In genomic region chr14:84399296-84399910, GRCh38 we compare ENCODE assay signal across 36 cellular contexts.
"Had no signal": no experiment of that assay in that cellular context is flagged by ENCODE, and none has a peak within 500 bp of the region (broad histone marks: within the 10 kb centered on the region; RNA-seq: fewer than 3 reads in every experiment).

No MANE protein-coding gene starts in this region.

- H3K36me3 ChIP-seq: adrenal gland, brain microvascular endothelial cell, breast epithelium had no signal

- FAIRE-seq: astrocyte, TTC549 had no signal

- H3K27ac ChIP-seq: adrenal gland, body of pancreas, brain microvascular endothelial cell, breast epithelium, VCaP had no signal

- H3K27ac Mint-ChIP-seq: activated B cell treated with CpG ODN at 0.5 μM for 24 hours; activated CD4-positive, alpha-beta memory T cell treated with anti-CD3 and anti-CD28 coated beads for 36 hours; activated CD4-positive, alpha-beta T cell treated with anti-CD3 and anti-CD28 coated beads, Interleukin-2, amount 10 ng/mL, durations not matched to agents 24 days and 14 days; activated CD8-positive, alpha-beta T cell treated with anti-CD3 and anti-CD28 coated beads for 36 hours; activated naive CD4-positive, alpha-beta T cell treated with anti-CD3 and anti-CD28 coated beads for 36 hours; activated naive CD4-positive, alpha-beta T cell treated with anti-CD3 and anti-CD28 coated beads, Interleukin-2, amount 50 U/mL, for 72 hours; activated naive CD8-positive, alpha-beta T cell treated with anti-CD3 and anti-CD28 coated beads for 36 hours; activated T-cell treated with anti-CD3 and anti-CD28 coated beads, Interleukin-2, amount 50 U/mL, for 72 hours; activated T-helper 1 cell treated with anti-CD3 and anti-CD28 coated beads, Interleukin-12 subunit alpha, Interleukin-12 subunit beta, Interleukin-2, Interleukin-4 antibody, amounts not matched to agents 30 ng/mL and 10 ng/mL and 1 ng/mL, durations not matched to agents 14 hours and 24 hours and 36 hours; activated T-helper 17 cell treated with anti-CD3 and anti-CD28 coated beads, Interleukin-2, amount 50 U/mL, for 72 hours; T-helper 1 cell treated with Interleukin-12 subunit alpha and Interleukin-12 subunit beta and Interleukin-4 antibody, amounts not matched to agents 30 μg/mL and 1 μg/mL, for 36 hours; T-helper 2 cell treated with Interferon-gamma antibody and Interleukin-4, amounts not matched to agents 5 μg/mL and 100 μg/mL, for 36 hours had no signal

- DNase-seq: activated B cell treated with CpG ODN at 0.5 μM for 24 hours; activated CD4-positive, alpha-beta memory T cell treated with anti-CD3 and anti-CD28 coated beads for 36 hours; activated CD4-positive, alpha-beta T cell treated with anti-CD3 and anti-CD28 coated beads for 4 hours; activated CD4-positive, alpha-beta T cell treated with anti-CD3 and anti-CD28 coated beads, Interleukin-2, amount 10 ng/mL, durations not matched to agents 24 days and 14 days; activated CD4-positive, alpha-beta T cell treated with anti-CD3 and anti-CD28 coated beads, Interleukin-2, amount 50 U/mL, for 1 hour; activated CD4-positive, alpha-beta T cell treated with anti-CD3 and anti-CD28 coated beads, Interleukin-2, amount 50 U/mL, for 4 hours; activated CD4-positive, CD25-positive, alpha-beta regulatory T cell treated with anti-CD3 and anti-CD28 coated beads, Interleukin-2, amount 50 U/mL, for 72 hours; activated CD8-positive, alpha-beta memory T cell treated with anti-CD3 and anti-CD28 coated beads, Interleukin-2, amount 50 U/mL, for 4 hours; activated CD8-positive, alpha-beta T cell treated with anti-CD3 and anti-CD28 coated beads for 36 hours; activated effector memory CD4-positive, alpha-beta T cell treated with anti-CD3 and anti-CD28 coated beads, Interleukin-2, amount 50 U/mL, for 16 hours; activated naive CD4-positive, alpha-beta T cell; activated naive CD4-positive, alpha-beta T cell treated with anti-CD3 and anti-CD28 coated beads for 36 hours; activated naive CD4-positive, alpha-beta T cell treated with anti-CD3 and anti-CD28 coated beads, Interleukin-2, amount 50 U/mL, for 16 hours; activated naive CD8-positive, alpha-beta T cell treated with anti-CD3 and anti-CD28 coated beads for 36 hours; activated T-cell treated with anti-CD3 and anti-CD28 coated beads for 4 hours; activated T-cell treated with anti-CD3 and anti-CD28 coated beads, Interleukin-2, amount 50 U/mL, for 1 hour; activated T-cell treated with anti-CD3 and anti-CD28 coated beads, Interleukin-2, amount 50 U/mL, for 4 hours; activated T-cell treated with anti-CD3 and anti-CD28 coated beads, Interleukin-2, amount 50 U/mL, for 72 hours; adrenal gland; amniotic stem cell; body of pancreas; brain microvascular endothelial cell; central memory CD4-positive, alpha-beta T cell; SW 1271; T-helper 1 cell; T-helper 2 cell; T-helper 9 cell had no signal

- H3K27me3 Mint-ChIP-seq: activated B cell treated with CpG ODN at 0.5 μM for 24 hours; activated CD4-positive, alpha-beta memory T cell treated with anti-CD3 and anti-CD28 coated beads for 36 hours; activated CD4-positive, alpha-beta T cell treated with anti-CD3 and anti-CD28 coated beads, Interleukin-2, amount 10 ng/mL, durations not matched to agents 24 days and 14 days; activated CD8-positive, alpha-beta T cell treated with anti-CD3 and anti-CD28 coated beads for 36 hours; activated naive CD8-positive, alpha-beta T cell treated with anti-CD3 and anti-CD28 coated beads for 36 hours; activated T-helper 17 cell treated with anti-CD3 and anti-CD28 coated beads, Interleukin-2, amount 50 U/mL, for 72 hours had no signal

- H3K4me3 Mint-ChIP-seq: activated B cell treated with CpG ODN at 0.5 μM for 24 hours; activated CD4-positive, alpha-beta memory T cell treated with anti-CD3 and anti-CD28 coated beads for 36 hours; activated CD4-positive, alpha-beta T cell treated with anti-CD3 and anti-CD28 coated beads, Interleukin-2, amount 10 ng/mL, durations not matched to agents 24 days and 14 days; activated CD8-positive, alpha-beta T cell treated with anti-CD3 and anti-CD28 coated beads for 36 hours; activated naive CD4-positive, alpha-beta T cell treated with anti-CD3 and anti-CD28 coated beads for 36 hours; activated naive CD8-positive, alpha-beta T cell treated with anti-CD3 and anti-CD28 coated beads for 36 hours; activated T-cell treated with anti-CD3 and anti-CD28 coated beads, Interleukin-2, amount 50 U/mL, for 4 hours; activated T-cell treated with anti-CD3 and anti-CD28 coated beads, Interleukin-2, amount 50 U/mL, for 72 hours; activated T-helper 1 cell treated with anti-CD3 and anti-CD28 coated beads, Interleukin-12 subunit alpha, Interleukin-12 subunit beta, Interleukin-2, Interleukin-4 antibody, amounts not matched to agents 30 ng/mL and 10 ng/mL and 1 ng/mL, durations not matched to agents 14 hours and 24 hours and 36 hours; activated T-helper 17 cell treated with anti-CD3 and anti-CD28 coated beads, Interleukin-2, amount 50 U/mL, for 72 hours; T-helper 1 cell treated with Interleukin-12 subunit alpha and Interleukin-12 subunit beta and Interleukin-4 antibody, amounts not matched to agents 30 μg/mL and 1 μg/mL, for 36 hours; T-helper 2 cell treated with Interferon-gamma antibody and Interleukin-4, amounts not matched to agents 5 μg/mL and 100 μg/mL, for 36 hours had no signal

- ATAC-seq: activated CD8-positive, alpha-beta T cell treated with anti-CD3 and anti-CD28 coated beads for 36 hours; activated naive CD4-positive, alpha-beta T cell treated with anti-CD3 and anti-CD28 coated beads, Interleukin-2, amount 50 U/mL, for 72 hours; activated T-cell treated with anti-CD3 and anti-CD28 coated beads, Interleukin-2, amount 50 U/mL, for 4 hours; activated T-cell treated with anti-CD3 and anti-CD28 coated beads, Interleukin-2, amount 50 U/mL, for 72 hours; activated T-helper 17 cell treated with anti-CD3 and anti-CD28 coated beads, Interleukin-2, amount 50 U/mL, for 72 hours; body of pancreas had no signal

- H3K9me3 ChIP-seq: adrenal gland, body of pancreas had no signal

- H3K27me3 ChIP-seq: adrenal gland, body of pancreas, brain microvascular endothelial cell, breast epithelium had no signal

- H3K4me1 Mint-ChIP-seq: activated B cell treated with CpG ODN at 0.5 μM for 24 hours; activated CD4-positive, alpha-beta T cell treated with anti-CD3 and anti-CD28 coated beads, Interleukin-2, amount 10 ng/mL, durations not matched to agents 24 days and 14 days; activated naive CD8-positive, alpha-beta T cell treated with anti-CD3 and anti-CD28 coated beads for 36 hours; activated T-helper 17 cell treated with anti-CD3 and anti-CD28 coated beads, Interleukin-2, amount 50 U/mL, for 72 hours had no signal

- H3K4me3 ChIP-seq: adrenal gland, body of pancreas, breast epithelium had no signal

- H3K36me3 Mint-ChIP-seq: activated CD4-positive, alpha-beta memory T cell treated with anti-CD3 and anti-CD28 coated beads for 36 hours; activated naive CD8-positive, alpha-beta T cell treated with anti-CD3 and anti-CD28 coated beads for 36 hours had no signal

- H3K4me1 ChIP-seq: adrenal gland, breast epithelium had no signal
